Comparison of ENCODE assay signal across 35 cellular contexts in genomic region chrX:1119275-1119674, GRCh38.
"Had no signal": no experiment of that assay in that cellular context is flagged by ENCODE, and none has a peak within 500 bp of the region (broad histone marks: within the 10 kb centered on the region; RNA-seq: fewer than 3 reads in every experiment).

No MANE protein-coding gene starts in this region.

- H3K36me3 Mint-ChIP-seq: activated CD8-positive, alpha-beta memory T cell treated with anti-CD3 and anti-CD28 coated beads, Interleukin-2, amount 10 ng/mL, durations not matched to agents 7 days and 5 days; activated naive CD4-positive, alpha-beta T cell treated with anti-CD3 and anti-CD28 coated beads, Interleukin-2, amount 10 ng/mL, durations not matched to agents 7 days and 5 days; activated naive CD4-positive, alpha-beta T cell treated with anti-CD3 and anti-CD28 coated beads, Interleukin-2, amount 50 U/mL, for 24 hours; activated naive CD8-positive, alpha-beta T cell; activated naive CD8-positive, alpha-beta T cell treated with anti-CD3 and anti-CD28 coated beads, Interleukin-2, amount 10 ng/mL, durations not matched to agents 7 days and 5 days; brain had no signal

- ATAC-seq: activated CD4-positive, alpha-beta T cell treated with anti-CD3 and anti-CD28 coated beads for 36 hours; activated CD4-positive, CD25-positive, alpha-beta regulatory T cell treated with anti-CD3 and anti-CD28 coated beads, Interleukin-2, amount 50 U/mL, for 24 hours; activated CD8-positive, alpha-beta memory T cell treated with anti-CD3 and anti-CD28 coated beads, Interleukin-2, amount 10 ng/mL, durations not matched to agents 7 days and 5 days; activated CD8-positive, alpha-beta T cell treated with anti-CD3 and anti-CD28 coated beads, Interleukin-2, amount 10 ng/mL, durations not matched to agents 7 days and 5 days; activated naive CD8-positive, alpha-beta T cell treated with anti-CD3 and anti-CD28 coated beads, Interleukin-2, amount 50 U/mL, for 24 hours had no signal

- DNase-seq: activated CD4-positive, alpha-beta memory T cell treated with anti-CD3 and anti-CD28 coated beads, Interleukin-2, amount 10 ng/mL, durations not matched to agents 7 days and 5 days; activated CD4-positive, alpha-beta T cell treated with anti-CD3 and anti-CD28 coated beads for 1 hour; activated CD4-positive, alpha-beta T cell treated with anti-CD3 and anti-CD28 coated beads for 36 hours; activated CD4-positive, alpha-beta T cell treated with anti-CD3 and anti-CD28 coated beads for 48 hours; activated CD4-positive, alpha-beta T cell treated with anti-CD3 and anti-CD28 coated beads, Interleukin-2, amount 10 ng/mL, durations not matched to agents 7 days and 5 days; activated CD4-positive, alpha-beta T cell treated with anti-CD3 and anti-CD28 coated beads, Interleukin-2, amount 50 U/mL, for 48 hours; activated CD4-positive, CD25-positive, alpha-beta regulatory T cell; activated CD8-positive, alpha-beta memory T cell treated with anti-CD3 and anti-CD28 coated beads for 24 hours; activated CD8-positive, alpha-beta memory T cell treated with anti-CD3 and anti-CD28 coated beads, Interleukin-2, amount 10 ng/mL, durations not matched to agents 7 days and 5 days; activated CD8-positive, alpha-beta memory T cell treated with anti-CD3 and anti-CD28 coated beads, Interleukin-2, amount 50 U/mL, for 48 hours; activated CD8-positive, alpha-beta T cell treated with anti-CD3 and anti-CD28 coated beads, Interleukin-2, amount 10 ng/mL, durations not matched to agents 7 days and 5 days; activated effector memory CD4-positive, alpha-beta T cell treated with Interleukin-2 at 50 U/mL for 16 hours; activated gamma-delta T cell; activated naive CD4-positive, alpha-beta T cell treated with anti-CD3 and anti-CD28 coated beads, Interleukin-2, amount 10 ng/mL, durations not matched to agents 7 days and 5 days; activated naive CD4-positive, alpha-beta T cell treated with Interleukin-2 at 50 U/mL for 16 hours; activated naive CD8-positive, alpha-beta T cell treated with anti-CD3 and anti-CD28 coated beads, Interleukin-2, amount 10 ng/mL, durations not matched to agents 7 days and 5 days; activated naive CD8-positive, alpha-beta T cell treated with anti-CD3 and anti-CD28 coated beads, Interleukin-2, amount 50 U/mL, for 24 hours; activated T-cell treated with anti-CD3 and anti-CD28 coated beads, Interleukin-2, amount 50 U/mL, for 24 hours; activated T-cell treated with anti-CD3 and anti-CD28 coated beads, Interleukin-2, amount 50 U/mL, for 48 hours; amygdala; anterior cingulate cortex; caudate nucleus; T-helper 1 cell; T-helper 2 cell; T-helper 9 cell had no signal

- H3K27me3 Mint-ChIP-seq: activated CD4-positive, alpha-beta memory T cell treated with anti-CD3 and anti-CD28 coated beads, Interleukin-2, amount 10 ng/mL, durations not matched to agents 7 days and 5 days; activated CD4-positive, alpha-beta T cell treated with anti-CD3 and anti-CD28 coated beads, Interleukin-2, amount 10 ng/mL, durations not matched to agents 7 days and 5 days; activated CD8-positive, alpha-beta memory T cell treated with anti-CD3 and anti-CD28 coated beads, Interleukin-2, amount 10 ng/mL, durations not matched to agents 7 days and 5 days had no signal

- H3K4me1 ChIP-seq: ascending aorta had no signal

- H3K27ac Mint-ChIP-seq: activated CD4-positive, alpha-beta memory T cell treated with anti-CD3 and anti-CD28 coated beads, Interleukin-2, amount 10 ng/mL, durations not matched to agents 7 days and 5 days; activated CD4-positive, alpha-beta T cell treated with anti-CD3 and anti-CD28 coated beads for 36 hours; activated CD4-positive, alpha-beta T cell treated with anti-CD3 and anti-CD28 coated beads, Interleukin-2, amount 10 ng/mL, durations not matched to agents 7 days and 5 days; activated CD8-positive, alpha-beta memory T cell treated with anti-CD3 and anti-CD28 coated beads, Interleukin-2, amount 10 ng/mL, durations not matched to agents 7 days and 5 days; activated CD8-positive, alpha-beta T cell treated with anti-CD3 and anti-CD28 coated beads, Interleukin-2, amount 10 ng/mL, durations not matched to agents 7 days and 5 days; activated naive CD4-positive, alpha-beta T cell treated with anti-CD3 and anti-CD28 coated beads, Interleukin-2, amount 10 ng/mL, durations not matched to agents 7 days and 5 days; activated naive CD4-positive, alpha-beta T cell treated with anti-CD3 and anti-CD28 coated beads, Interleukin-2, amount 50 U/mL, for 24 hours; activated naive CD8-positive, alpha-beta T cell; activated naive CD8-positive, alpha-beta T cell treated with anti-CD3 and anti-CD28 coated beads, Interleukin-2, amount 10 ng/mL, durations not matched to agents 7 days and 5 days; activated naive CD8-positive, alpha-beta T cell treated with anti-CD3 and anti-CD28 coated beads, Interleukin-2, amount 50 U/mL, for 24 hours; activated T-cell treated with anti-CD3 and anti-CD28 coated beads, Interleukin-2, amount 50 U/mL, for 24 hours; activated T-helper 2 cell treated with anti-CD3 and anti-CD28 coated beads, Interferon-gamma antibody, Interleukin-2, Interleukin-4, amounts not matched to agents 10 μg/mL and 5 μg/mL and 100 μg/mL, durations not matched to agents 14 hours and 24 hours and 36 hours; T-helper 2 cell treated with Interferon-gamma antibody and Interleukin-4, amounts not matched to agents 5 μg/mL and 100 μg/mL, for 36 hours had no signal

- H3K9me3 ChIP-seq: ascending aorta had no signal

- H3K4me3 ChIP-seq: ascending aorta, cardiac muscle cell had no signal

- H3K4me1 Mint-ChIP-seq: activated CD4-positive, alpha-beta memory T cell treated with anti-CD3 and anti-CD28 coated beads, Interleukin-2, amount 10 ng/mL, durations not matched to agents 7 days and 5 days; activated CD4-positive, alpha-beta T cell treated with anti-CD3 and anti-CD28 coated beads for 36 hours; activated CD4-positive, alpha-beta T cell treated with anti-CD3 and anti-CD28 coated beads, Interleukin-2, amount 10 ng/mL, durations not matched to agents 7 days and 5 days; activated CD8-positive, alpha-beta memory T cell treated with anti-CD3 and anti-CD28 coated beads, Interleukin-2, amount 10 ng/mL, durations not matched to agents 7 days and 5 days; activated naive CD4-positive, alpha-beta T cell treated with anti-CD3 and anti-CD28 coated beads, Interleukin-2, amount 10 ng/mL, durations not matched to agents 7 days and 5 days; activated naive CD4-positive, alpha-beta T cell treated with anti-CD3 and anti-CD28 coated beads, Interleukin-2, amount 50 U/mL, for 24 hours; activated naive CD8-positive, alpha-beta T cell treated with anti-CD3 and anti-CD28 coated beads, Interleukin-2, amount 10 ng/mL, durations not matched to agents 7 days and 5 days; activated naive CD8-positive, alpha-beta T cell treated with anti-CD3 and anti-CD28 coated beads, Interleukin-2, amount 50 U/mL, for 24 hours had no signal

- H3K4me3 Mint-ChIP-seq: activated CD4-positive, alpha-beta memory T cell treated with anti-CD3 and anti-CD28 coated beads, Interleukin-2, amount 10 ng/mL, durations not matched to agents 7 days and 5 days; activated CD4-positive, alpha-beta T cell treated with anti-CD3 and anti-CD28 coated beads for 36 hours; activated CD4-positive, alpha-beta T cell treated with anti-CD3 and anti-CD28 coated beads, Interleukin-2, amount 10 ng/mL, durations not matched to agents 7 days and 5 days; activated CD8-positive, alpha-beta memory T cell treated with anti-CD3 and anti-CD28 coated beads, Interleukin-2, amount 10 ng/mL, durations not matched to agents 7 days and 5 days; activated CD8-positive, alpha-beta T cell treated with anti-CD3 and anti-CD28 coated beads, Interleukin-2, amount 10 ng/mL, durations not matched to agents 7 days and 5 days; activated naive CD4-positive, alpha-beta T cell treated with anti-CD3 and anti-CD28 coated beads, Interleukin-2, amount 10 ng/mL, durations not matched to agents 7 days and 5 days; activated naive CD4-positive, alpha-beta T cell treated with anti-CD3 and anti-CD28 coated beads, Interleukin-2, amount 50 U/mL, for 24 hours; activated naive CD8-positive, alpha-beta T cell; activated naive CD8-positive, alpha-beta T cell treated with anti-CD3 and anti-CD28 coated beads, Interleukin-2, amount 10 ng/mL, durations not matched to agents 7 days and 5 days; activated naive CD8-positive, alpha-beta T cell treated with anti-CD3 and anti-CD28 coated beads, Interleukin-2, amount 50 U/mL, for 24 hours; activated T-cell treated with anti-CD3 and anti-CD28 coated beads, Interleukin-2, amount 50 U/mL, for 24 hours; brain; T-helper 1 cell treated with Interleukin-12 subunit alpha and Interleukin-12 subunit beta and Interleukin-4 antibody, amounts not matched to agents 30 μg/mL and 1 μg/mL, for 36 hours; T-helper 2 cell treated with Interferon-gamma antibody and Interleukin-4, amounts not matched to agents 5 μg/mL and 100 μg/mL, for 36 hours had no signal

- H3K27me3 ChIP-seq: ascending aorta, cardiac muscle cell had no signal

- H3K9me3 Mint-ChIP-seq: activated CD4-positive, alpha-beta memory T cell treated with anti-CD3 and anti-CD28 coated beads, Interleukin-2, amount 10 ng/mL, durations not matched to agents 7 days and 5 days; activated CD4-positive, alpha-beta T cell treated with anti-CD3 and anti-CD28 coated beads, Interleukin-2, amount 10 ng/mL, durations not matched to agents 7 days and 5 days; activated naive CD4-positive, alpha-beta T cell treated with anti-CD3 and anti-CD28 coated beads, Interleukin-2, amount 10 ng/mL, durations not matched to agents 7 days and 5 days; activated naive CD4-positive, alpha-beta T cell treated with anti-CD3 and anti-CD28 coated beads, Interleukin-2, amount 50 U/mL, for 24 hours; activated naive CD8-positive, alpha-beta T cell treated with anti-CD3 and anti-CD28 coated beads, Interleukin-2, amount 10 ng/mL, durations not matched to agents 7 days and 5 days; activated naive CD8-positive, alpha-beta T cell treated with anti-CD3 and anti-CD28 coated beads, Interleukin-2, amount 50 U/mL, for 24 hours; activated T-cell treated with anti-CD3 and anti-CD28 coated beads, Interleukin-2, amount 50 U/mL, for 24 hours; activated T-helper 2 cell treated with anti-CD3 and anti-CD28 coated beads, Interferon-gamma antibody, Interleukin-2, Interleukin-4, amounts not matched to agents 10 μg/mL and 5 μg/mL and 100 μg/mL, durations not matched to agents 14 hours and 24 hours and 36 hours; T-helper 1 cell treated with Interleukin-12 subunit alpha and Interleukin-12 subunit beta and Interleukin-4 antibody, amounts not matched to agents 30 μg/mL and 1 μg/mL, for 36 hours; T-helper 2 cell treated with Interferon-gamma antibody and Interleukin-4, amounts not matched to agents 5 μg/mL and 100 μg/mL, for 36 hours had no signal

- H3K36me3 ChIP-seq: ascending aorta, cardiac muscle cell had no signal

- H3K27ac ChIP-seq: ascending aorta, cardiac muscle cell, VCaP had no signal
